19 cellular contexts compared by ENCODE assay signal in genomic region chr7:148397555-148397954, GRCh38.
"Had no signal": no experiment of that assay in that cellular context is flagged by ENCODE, and none has a peak within 500 bp of the region (broad histone marks: within the 10 kb centered on the region; RNA-seq: fewer than 3 reads in every experiment).

No MANE protein-coding gene starts in this region.

- H3K79me2 ChIP-seq: hepatocyte had no signal

- H3K27ac ChIP-seq: adrenal gland, ascending aorta, hepatocyte, prostate gland, thoracic aorta, WERI-Rb-1 had no signal

- H3K4me2 ChIP-seq: hepatocyte had no signal

- H3K27me3 ChIP-seq: ascending aorta, hepatocyte had no signal

- DNase-seq: activated CD4-positive, alpha-beta T cell treated with anti-CD3 and anti-CD28 coated beads for 1 hour; activated naive CD4-positive, alpha-beta T cell; activated T-cell treated with anti-CD3 and anti-CD28 coated beads, Interleukin-2, amount 50 U/mL, for 4 hours; adrenal gland; effector memory CD4-positive, alpha-beta T cell; foreskin melanocyte; glutamatergic neuron; kidney glomerular epithelial cell; left ventricle myocardium superior; mammary epithelial cell; naive thymus-derived CD8-positive, alpha-beta T cell; stimulated activated CD4-positive, alpha-beta T cell treated with anti-CD3 and anti-CD28 coated beads, Interleukin-2, amount 100 ng/mL, for 48 hours; stimulated activated CD8-positive, alpha-beta memory T cell treated with anti-CD3 and anti-CD28 coated beads, Interleukin-4, amount 100 ng/mL, for 48 hours; stimulated activated naive CD4-positive, alpha-beta T cell treated with Interleukin-2 at 50 U/mL for 16 hours; WERI-Rb-1 had no signal

- H2AFZ ChIP-seq: hepatocyte had no signal

- ATAC-seq: activated T-cell treated with anti-CD3 and anti-CD28 coated beads, Interleukin-2, amount 50 U/mL, for 4 hours; left ventricle myocardium superior; naive thymus-derived CD8-positive, alpha-beta T cell had no signal

- H3K36me3 ChIP-seq: adrenal gland, ascending aorta, prostate gland, thoracic aorta, WERI-Rb-1 had no signal

- H3K4me3 ChIP-seq: adrenal gland, ascending aorta, hepatocyte, prostate gland, thoracic aorta had no signal

- H3K4me1 ChIP-seq: adrenal gland, ascending aorta, prostate gland had no signal

- H3K9me3 ChIP-seq: adrenal gland, ascending aorta, prostate gland, thoracic aorta had no signal
